Comparison of ENCODE assay signal across 10 cellular contexts in the genomic region with DNA sequence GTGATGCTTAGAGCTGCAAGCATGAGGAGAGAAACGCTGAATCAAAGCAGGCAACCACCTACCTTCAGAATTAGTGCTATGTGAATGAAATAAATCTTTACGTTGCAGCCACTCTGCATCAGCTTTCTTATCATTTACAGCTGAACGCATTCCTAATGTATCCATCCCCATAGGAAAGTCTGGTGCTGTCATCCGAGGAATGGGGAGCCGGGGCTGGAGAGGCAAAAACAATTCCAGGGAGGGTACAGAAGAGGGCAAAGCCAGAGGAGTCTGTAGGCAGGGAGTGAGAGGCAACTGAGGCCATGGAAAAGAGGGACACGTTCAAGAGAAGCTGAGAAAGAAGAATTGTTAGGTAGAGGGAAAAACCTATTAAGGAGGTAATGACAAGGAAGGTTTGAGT.
"Had no signal": no experiment of that assay in that cellular context is flagged by ENCODE, and none has a peak within 500 bp of the region (broad histone marks: within the 10 kb centered on the region; RNA-seq: fewer than 3 reads in every experiment).

No MANE protein-coding gene starts in this region.

- DNase-seq: GOT3, H7, HCEC 1CT, HFFc6 had no signal

- H3K4me3 ChIP-seq: GM23248, GM23338, HAP-1 had no signal

- FAIRE-seq: H1, H54 had no signal

- H3K4me3 Mint-ChIP-seq: GM23338, H9, HFFc6 had no signal

- H3K27ac Mint-ChIP-seq: GM23338, H9, HFFc6 had no signal

- H3K4me2 ChIP-seq: GM23338 had no signal

- H2AFZ ChIP-seq: GM23248, GM23338 had no signal

- H3K9me3 ChIP-seq: HAP-1 had no signal

- H3K9ac ChIP-seq: GM23248 had no signal

- H3K4me1 ChIP-seq: HAP-1 had no signal

- H3K9me3 Mint-ChIP-seq: GM23338, HFFc6 had no signal

- H3K4me1 Mint-ChIP-seq: GM23338, H9 had no signal

- H3K27ac ChIP-seq: GM23248 had no signal

- H3K36me3 ChIP-seq: HAP-1 had no signal
